8 cellular contexts compared by ENCODE assay signal in the genomic region with DNA sequence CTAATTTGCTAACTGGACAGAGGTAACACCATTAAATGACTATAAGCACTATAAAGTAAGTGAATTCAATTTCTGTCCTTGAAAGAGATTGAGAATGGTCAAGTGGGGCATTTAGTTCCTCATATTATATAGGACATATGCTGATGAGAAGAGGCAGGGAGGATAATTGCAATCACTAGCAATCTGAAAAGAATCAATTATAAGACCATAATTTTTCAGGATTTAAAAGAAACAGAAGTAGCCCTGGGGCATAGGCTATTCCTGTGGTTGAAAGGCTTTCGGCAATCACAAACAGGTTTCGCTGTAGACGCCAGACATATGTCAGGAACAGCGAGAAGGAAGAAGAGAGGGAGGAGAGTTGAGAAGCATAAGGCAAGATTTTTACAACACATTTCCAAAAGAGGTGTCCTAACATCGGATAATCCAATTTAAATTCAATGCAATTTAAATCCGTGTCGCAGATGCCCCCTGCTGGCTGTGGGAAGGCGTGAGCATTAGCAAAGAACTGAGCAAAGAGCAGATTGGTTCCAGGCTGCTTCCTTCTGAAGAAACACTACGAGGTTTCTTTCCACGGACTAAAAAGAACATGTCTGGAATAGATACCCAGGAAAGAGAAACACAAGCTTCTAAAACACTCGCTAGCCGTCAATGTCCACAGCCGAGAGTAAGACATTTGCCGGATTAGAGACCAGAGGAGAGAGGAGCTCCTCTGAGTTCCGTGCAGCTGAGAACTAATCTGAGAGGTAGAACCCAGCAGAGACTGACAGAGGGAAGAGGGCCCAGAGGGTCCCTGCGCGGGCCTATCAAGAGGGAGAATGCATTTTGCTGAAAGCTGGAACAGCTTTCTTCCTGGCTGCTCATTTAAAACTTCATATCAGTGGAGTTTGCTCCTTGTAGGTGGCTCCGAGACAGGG. TPM values are rescaled to one million over a fixed set of nuclear protein-coding genes. Genes with fewer than 3 reads are reported as not detected.
DNase-seq lines count a peak whose midpoint lies in the region; ATAC-seq and TF ChIP-seq lines count a peak whose summit lies in the region.

No MANE protein-coding gene starts in this region.

- no peak for ATAC-seq in CD4-positive, alpha-beta T cell (ENCODE audit: poor library complexity)
- no peak for ATAC-seq in GM18861 (IDR thresholded peaks at IDR 0.05; ENCODE audit: unreplicated experiment)

- no peak overlapping the region for H3K4me3 ChIP-seq in HAP-1
- no peak overlapping the region for H3K4me3 ChIP-seq in suprapubic skin

- in situ Hi-C loops in HAP-1 (cut with MboI; ENCODE audit: low sequenced_read_pairs) = loop anchor here (10.0 kb wide), 1 partner anchor 300 kb away; no protein-coding TSS in a partner anchor

- no peak overlapping the region for H3K27ac Mint-ChIP-seq in CD4-positive, alpha-beta T cell
- H3K27ac Mint-ChIP-seq in endothelial cell (ENCODE audit: unreplicated experiment) = peak overlapping the region; percentile 44

- H3K27ac ChIP-seq in CD4-positive, alpha-beta T cell (ENCODE audit: low read depth, low read length) = no peak overlapping the region
- H3K27ac ChIP-seq in suprapubic skin = no peak overlapping the region

- H3K27me3 ChIP-seq in CD4-positive, alpha-beta T cell (ENCODE audit: control insufficient read depth, insufficient read depth, low read length) = no peaks in the 10 kb centered on the region
- peaks cover 5% of the 10 kb centered on the region; the same call in 1 of the 2 replicates for H3K27me3 ChIP-seq in HAP-1 (ENCODE audit: low read depth)
- no peaks in the 10 kb centered on the region for H3K27me3 ChIP-seq in suprapubic skin

- H3K27me3 Mint-ChIP-seq in CD4-positive, alpha-beta T cell = peaks cover 10% of the 10 kb centered on the region
- H3K27me3 Mint-ChIP-seq in endothelial cell (ENCODE audit: unreplicated experiment) = no peaks in the 10 kb centered on the region

- no peaks in the 10 kb centered on the region for H3K4me1 ChIP-seq in HAP-1
- peaks cover 6% of the 10 kb centered on the region for H3K4me1 ChIP-seq in suprapubic skin

- TF ChIP-seq CTCF in CD4-positive, alpha-beta T cell (IDR thresholded peaks at IDR 0.05) = peak; percentile 57
- TF ChIP-seq CTCF in endothelial cell (IDR thresholded peaks at IDR 0.05; ENCODE audit: unreplicated experiment) (peak; percentile 59), suprapubic skin (IDR thresholded peaks at IDR 0.05) (peak; percentile 40 to 59)

- H3K4me3 Mint-ChIP-seq in CD4-positive, alpha-beta T cell = no peak overlapping the region
- no peak overlapping the region for H3K4me3 Mint-ChIP-seq in endothelial cell (ENCODE audit: unreplicated experiment)

- intact Hi-C loops in CD4-positive, alpha-beta T cell (cut with DNase I, micrococcal nuclease) = loop anchor here (5.0 kb wide), 2 partner anchors 322 to 327 kb away; no protein-coding TSS in a partner anchor

- no peaks in the 10 kb centered on the region for H3K9me3 ChIP-seq in CD4-positive, alpha-beta T cell (ENCODE audit: control insufficient read depth, low read length)
- no peaks in the 10 kb centered on the region for H3K9me3 ChIP-seq in HAP-1
- no peaks in the 10 kb centered on the region for H3K9me3 ChIP-seq in suprapubic skin

- POLR2A ChIA-PET in CD4-positive, alpha-beta T cell (lab: Charles Lee) = no interaction called here

- peaks cover 2% of the 10 kb centered on the region for H3K9me3 Mint-ChIP-seq in CD4-positive, alpha-beta T cell
- no peaks in the 10 kb centered on the region for H3K9me3 Mint-ChIP-seq in endothelial cell (ENCODE audit: unreplicated experiment)

- no peaks in the 10 kb centered on the region for H3K4me1 Mint-ChIP-seq in CD4-positive, alpha-beta T cell (ENCODE audit: low read depth)
- H3K4me1 Mint-ChIP-seq in endothelial cell (ENCODE audit: unreplicated experiment) = peaks cover 25% of the 10 kb centered on the region

- no peaks in the 10 kb centered on the region for H3K36me3 ChIP-seq in HAP-1 (replicated peaks)
- no peaks in the 10 kb centered on the region for H3K36me3 ChIP-seq in suprapubic skin

- TF ChIP-seq POLR2A in suprapubic skin (IDR thresholded peaks at IDR 0.05) = no peak

- CTCF ChIA-PET in CD4-positive, alpha-beta T cell (lab: Charles Lee) = no interaction called here

- 26% methylated on average over 18 of the region's 18 CpGs for WGBS in suprapubic skin

- no peaks in the 10 kb centered on the region for H3K36me3 Mint-ChIP-seq in CD4-positive, alpha-beta T cell (ENCODE audit: low read depth)
- H3K36me3 Mint-ChIP-seq in endothelial cell (ENCODE audit: low read depth, unreplicated experiment) = peaks cover under 1% of the 10 kb centered on the region

- peak in 6 of 10 experiments; percentile 1 to 20 (median 2) for DNase-seq in CD4-positive, alpha-beta T cell
- DNase-seq in HAP-1 (ENCODE audit: low spot score in 2 of 2) = peak; percentile 52 to 76
- peak; percentile 55 for DNase-seq in NCI-H2227 treated with DMSO at 0.1 percent for 48 hours (lab: John Stamatoyannopoulos, UW)
- DNase-seq in activated CD4-positive, alpha-beta T cell treated with anti-CD3 and anti-CD28 coated beads for 4 hours = peak; percentile 2 to 9
- peak; percentile 67 for DNase-seq in endothelial cell (ENCODE audit: low spot score)
- peak; percentile 74 for DNase-seq in midbrain (lab: John Stamatoyannopoulos, UW)
- peak in 1 of 2 donors; percentile 65 for DNase-seq in suprapubic skin (ENCODE audit: low spot score in 2 of 2)

- no peak for TF ChIP-seq EP300 in suprapubic skin (IDR thresholded peaks at IDR 0.05)

RNA-seq across cellular contexts. Expression of a gene that starts 27.9 kb away (rescaled TPM):
- 1 to 10 TPM; 1.2 to 1.6 TPM for total RNA-seq in CD4-positive, alpha-beta T cell
- total RNA-seq in endothelial cell (ENCODE audit: unreplicated experiment) (581 TPM), suprapubic skin (10 to 100 TPM in 3 of 4 donors, 1 to 10 TPM in 1; 7.0 to 32.9 (median 21.8) TPM)

Comparison
In these comparisons a context has a peak if more than half of its experiments do, and no peak if none do; other contexts are left out.
1. RNA of a gene that starts 27.9 kb away (total RNA-seq): 581 TPM in endothelial cell (single experiment); 7.0 to 32.9 TPM in suprapubic skin and 1.2 to 1.6 TPM in CD4-positive, alpha-beta T cell; every median in the first group is over 10 times any median in the second.
2. Peak in every context shown above with its lines, with median percentiles within 50 percentile points of each other: CTCF ChIP-seq.